ENCODE assay signal across 1 cellular context in the genomic region with DNA sequence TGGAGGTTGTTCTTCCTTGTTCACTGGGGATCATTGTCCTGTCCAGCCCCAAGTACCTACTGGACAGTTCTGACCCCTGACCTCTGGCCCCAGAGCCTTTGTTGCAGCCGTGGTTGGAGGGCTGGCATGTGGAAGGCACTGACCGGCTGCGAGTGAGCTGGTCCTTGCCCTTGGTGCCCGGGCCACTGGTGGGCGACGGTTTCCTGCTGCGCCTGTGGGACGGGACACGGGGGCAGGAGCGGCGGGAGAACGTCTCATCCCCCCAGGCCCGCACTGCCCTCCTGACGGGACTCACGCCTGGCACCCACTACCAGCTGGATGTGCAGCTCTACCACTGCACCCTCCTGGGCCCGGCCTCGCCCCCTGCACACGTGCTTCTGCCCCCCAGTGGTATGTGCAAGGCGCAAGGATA.
TF ChIP-seq lines count a peak whose summit lies in the region.

No MANE protein-coding gene starts in this region.

TF ChIP-seq in endothelial cell of umbilical vein, 7 proteins besides CTCF, POLR2A, EP300 and RAD21:
- TF ChIP-seq, protein P1, sequence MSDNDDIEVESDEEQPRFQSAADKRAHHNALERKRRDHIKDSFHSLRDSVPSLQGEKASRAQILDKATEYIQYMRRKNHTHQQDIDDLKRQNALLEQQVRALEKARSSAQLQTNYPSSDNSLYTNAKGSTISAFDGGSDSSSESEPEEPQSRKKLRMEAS (IDR thresholded peaks at IDR 0.05; ENCODE audit: insufficient read depth, insufficient read length) = no peak
- TF ChIP-seq POLR2AphosphoS5 (IDR thresholded peaks at IDR 0.05; ENCODE audit: insufficient read depth, low read depth, low read length) (no peak), JUN (IDR thresholded peaks at IDR 0.05; ENCODE audit: borderline replicate concordance, insufficient read depth, insufficient read length, low read depth) (no peak), FOS (IDR thresholded peaks at IDR 0.05; ENCODE audit: borderline replicate concordance, insufficient read depth, low read length) (no peak), GATA2 (IDR thresholded peaks at IDR 0.05; ENCODE audit: insufficient read depth, insufficient read length, low read depth, low read length) (no peak)
TF ChIP-seq in endothelial cell of umbilical vein: peak in this region for 0.
